Comparison of ENCODE assay signal across 11 cellular contexts in the genomic region with DNA sequence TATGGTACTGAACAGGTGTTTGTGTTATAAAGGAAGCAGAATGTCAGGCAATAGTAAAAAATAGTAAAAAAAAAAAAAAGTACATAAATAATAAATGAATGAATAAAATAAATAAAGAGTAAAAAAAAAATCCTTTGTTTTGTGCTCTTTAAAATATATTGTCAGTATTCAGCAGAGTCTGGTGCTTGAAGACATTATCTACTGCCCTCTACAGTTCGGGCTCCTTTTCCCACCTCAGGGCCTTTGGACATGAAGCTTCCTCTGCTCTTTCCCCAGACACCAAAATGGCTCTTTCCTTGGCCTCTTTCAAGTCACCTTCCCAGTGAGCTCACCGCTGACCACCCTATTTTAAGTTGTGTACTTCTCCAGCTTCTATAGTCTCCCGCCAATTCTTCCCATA.
DNase-seq lines count a peak whose midpoint lies in the region; ATAC-seq and TF ChIP-seq lines count a peak whose summit lies in the region.
"Had no signal": no experiment of that assay in that cellular context is flagged by ENCODE, and none has a peak within 500 bp of the region (broad histone marks: within the 10 kb centered on the region; RNA-seq: fewer than 3 reads in every experiment).

No MANE protein-coding gene starts in this region.

- H3K27ac Mint-ChIP-seq in activated CD8-positive, alpha-beta T cell treated with anti-CD3 and anti-CD28 coated beads for 36 hours = no peak overlapping the region
- no peak overlapping the region for H3K27ac Mint-ChIP-seq in activated CD8-positive, alpha-beta T cell treated with anti-CD3 and anti-CD28 coated beads, Interleukin-2, amount 10 ng/mL, durations not matched to agents 7 days and 5 days
- H3K27ac Mint-ChIP-seq: activated CD4-positive, alpha-beta T cell treated with anti-CD3 and anti-CD28 coated beads, Interleukin-2, amount 10 ng/mL, durations not matched to agents 7 days and 5 days had no signal

- no peak for TF ChIP-seq POLR2A in esophagus squamous epithelium (IDR thresholded peaks at IDR 0.05)

- H3K4me1 Mint-ChIP-seq in activated CD8-positive, alpha-beta T cell treated with anti-CD3 and anti-CD28 coated beads for 36 hours (ENCODE audit: low read depth) = no peaks in the 10 kb centered on the region
- H3K4me1 Mint-ChIP-seq in activated CD8-positive, alpha-beta T cell treated with anti-CD3 and anti-CD28 coated beads, Interleukin-2, amount 10 ng/mL, durations not matched to agents 7 days and 5 days (ENCODE audit: low read depth) = no peaks in the 10 kb centered on the region
- H3K4me1 Mint-ChIP-seq: activated CD4-positive, alpha-beta T cell treated with anti-CD3 and anti-CD28 coated beads, Interleukin-2, amount 10 ng/mL, durations not matched to agents 7 days and 5 days had no signal

- no peaks in the 10 kb centered on the region for H3K79me2 ChIP-seq in OCI-LY7 (ENCODE audit: insufficient read depth, low read depth, low read length)
- no peaks in the 10 kb centered on the region for H3K79me2 ChIP-seq in smooth muscle cell (ENCODE audit: low read depth)

- H4K20me1 ChIP-seq in OCI-LY7 (ENCODE audit: insufficient read depth, low read length) = no peaks in the 10 kb centered on the region
- no peaks in the 10 kb centered on the region for H4K20me1 ChIP-seq in smooth muscle cell (ENCODE audit: low read depth)

- H3K9me3 Mint-ChIP-seq in activated CD8-positive, alpha-beta T cell treated with anti-CD3 and anti-CD28 coated beads for 36 hours = no peaks in the 10 kb centered on the region
- no peaks in the 10 kb centered on the region for H3K9me3 Mint-ChIP-seq in activated CD8-positive, alpha-beta T cell treated with anti-CD3 and anti-CD28 coated beads, Interleukin-2, amount 10 ng/mL, durations not matched to agents 7 days and 5 days (ENCODE audit: insufficient read depth)
- H3K9me3 Mint-ChIP-seq: activated CD4-positive, alpha-beta T cell treated with anti-CD3 and anti-CD28 coated beads, Interleukin-2, amount 10 ng/mL, durations not matched to agents 7 days and 5 days had no signal

- H3K36me3 ChIP-seq in OCI-LY7 (ENCODE audit: insufficient read depth, low read length) (no peaks in the 10 kb centered on the region), esophagus squamous epithelium (no peaks in the 10 kb centered on the region), smooth muscle cell (ENCODE audit: low read depth) (no peaks in the 10 kb centered on the region)

- WGBS in esophagus squamous epithelium, 2 donors = 74 to 92% methylated on average over 3 of the region's 3 CpGs
- 95% methylated on average over 3 of the region's 3 CpGs for WGBS in smooth muscle cell (ENCODE audit: low lambda C conversion rate)

- no peaks in the 10 kb centered on the region for H3K36me3 Mint-ChIP-seq in activated CD8-positive, alpha-beta T cell treated with anti-CD3 and anti-CD28 coated beads for 36 hours (ENCODE audit: low read depth)
- no peaks in the 10 kb centered on the region for H3K36me3 Mint-ChIP-seq in activated CD8-positive, alpha-beta T cell treated with anti-CD3 and anti-CD28 coated beads, Interleukin-2, amount 10 ng/mL, durations not matched to agents 7 days and 5 days (ENCODE audit: low read depth)

- intact Hi-C loops in activated CD8-positive, alpha-beta T cell treated with anti-CD3 and anti-CD28 coated beads for 36 hours (cut with micrococcal nuclease) = no loop called here
- intact Hi-C loops in OCI-LY7 (cut with micrococcal nuclease; ENCODE audit: unreplicated experiment) (no loop called here), esophagus squamous epithelium (cut with DNase I) (loop anchor here (10.0 kb wide), 1 partner anchor 157 kb away; no protein-coding TSS in a partner anchor)

- no peaks in the 10 kb centered on the region for H3K27me3 Mint-ChIP-seq in activated CD8-positive, alpha-beta T cell treated with anti-CD3 and anti-CD28 coated beads for 36 hours
- peaks cover 6% of the 10 kb centered on the region for H3K27me3 Mint-ChIP-seq in activated CD8-positive, alpha-beta T cell treated with anti-CD3 and anti-CD28 coated beads, Interleukin-2, amount 10 ng/mL, durations not matched to agents 7 days and 5 days (ENCODE audit: low read depth)
- H3K27me3 Mint-ChIP-seq: activated CD4-positive, alpha-beta T cell treated with anti-CD3 and anti-CD28 coated beads, Interleukin-2, amount 10 ng/mL, durations not matched to agents 7 days and 5 days had no signal

- no peaks in the 10 kb centered on the region for H3K9me2 ChIP-seq in OCI-LY7 (ENCODE audit: insufficient read depth, low read length)

- H3K4me3 Mint-ChIP-seq in activated CD8-positive, alpha-beta T cell treated with anti-CD3 and anti-CD28 coated beads for 36 hours = no peak overlapping the region
- no peak overlapping the region for H3K4me3 Mint-ChIP-seq in activated CD8-positive, alpha-beta T cell treated with anti-CD3 and anti-CD28 coated beads, Interleukin-2, amount 10 ng/mL, durations not matched to agents 7 days and 5 days
- H3K4me3 Mint-ChIP-seq: activated CD4-positive, alpha-beta T cell treated with anti-CD3 and anti-CD28 coated beads, Interleukin-2, amount 10 ng/mL, durations not matched to agents 7 days and 5 days had no signal

- no peak overlapping the region for H2AFZ ChIP-seq in OCI-LY7 (ENCODE audit: low read length)
- H2AFZ ChIP-seq in smooth muscle cell (ENCODE audit: low read depth) = no peak overlapping the region

- no peak overlapping the region for H3K9ac ChIP-seq in smooth muscle cell (ENCODE audit: low read depth)

- no peaks in the 10 kb centered on the region for H3K4me1 ChIP-seq in OCI-LY7 (ENCODE audit: insufficient read depth, low read length, poor library complexity, severe bottlenecking)
- peaks cover 3 to 13% (median 5%) of the 10 kb centered on the region in 3 donors for H3K4me1 ChIP-seq in esophagus squamous epithelium
- H3K4me1 ChIP-seq in smooth muscle cell (ENCODE audit: low read depth) = peaks cover 5% of the 10 kb centered on the region

- H3K4me2 ChIP-seq in OCI-LY7 (ENCODE audit: low read length) (no peak overlapping the region), smooth muscle cell (no peak overlapping the region)

- peak; percentile 20 for DNase-seq in activated CD8-positive, alpha-beta T cell treated with anti-CD3 and anti-CD28 coated beads for 36 hours
- no peak for DNase-seq in activated CD8-positive, alpha-beta T cell treated with anti-CD3 and anti-CD28 coated beads, Interleukin-2, amount 10 ng/mL, durations not matched to agents 7 days and 5 days
- DNase-seq in OCI-LY7 (ENCODE audit: low spot score) = no peak
- DNase-seq in esophagus squamous epithelium (lab: John Stamatoyannopoulos, UW) = no peak
- no peak for DNase-seq in smooth muscle cell (lab: John Stamatoyannopoulos, UW; ENCODE audit: unreplicated experiment)
- DNase-seq in NCI-H187 (lab: John Stamatoyannopoulos, UW) = no peak
- DNase-seq: activated CD4-positive, alpha-beta T cell treated with anti-CD3 and anti-CD28 coated beads, Interleukin-2, amount 10 ng/mL, durations not matched to agents 7 days and 5 days; stimulated activated CD4-positive, alpha-beta T cell treated with anti-CD3 and anti-CD28 coated beads, Interleukin-4, amount 100 ng/mL, for 24 hours had no signal

- H3K9me3 ChIP-seq in OCI-LY7 (ENCODE audit: low read length) = no peaks in the 10 kb centered on the region
- H3K9me3 ChIP-seq in esophagus squamous epithelium = no peaks in the 10 kb centered on the region
- H3K9me3 ChIP-seq in smooth muscle cell (replicated peaks; ENCODE audit: low read depth) = no peaks in the 10 kb centered on the region

- CTCF ChIA-PET in activated CD8-positive, alpha-beta T cell treated with anti-CD3 and anti-CD28 coated beads for 36 hours (lab: Charles Lee) = interaction anchor here (1.1 to 1.2 kb wide), 2 partner anchors 10 to 240 kb away, joined by 3 read pairs; no protein-coding TSS in a partner anchor
- CTCF ChIA-PET in activated CD8-positive, alpha-beta T cell treated with anti-CD3 and anti-CD28 coated beads, Interleukin-2, amount 10 ng/mL, durations not matched to agents 7 days and 5 days (lab: Charles Lee) = interaction anchor here (0.6 to 2.0 kb wide), 5 partner anchors 9 to 238 kb away, joined by 3 to 6 read pairs (median 3); no protein-coding TSS in a partner anchor
- CTCF ChIA-PET in OCI-LY7 (lab: Charles Lee; ENCODE audit: unreplicated experiment) = no interaction called here

- H3K27me3 ChIP-seq in esophagus squamous epithelium = no peaks in the 10 kb centered on the region
- H3K27me3 ChIP-seq in smooth muscle cell (ENCODE audit: low read depth) = no peaks in the 10 kb centered on the region

- no peak for ATAC-seq in activated CD8-positive, alpha-beta T cell treated with anti-CD3 and anti-CD28 coated beads for 36 hours
- no peak for ATAC-seq in activated CD8-positive, alpha-beta T cell treated with anti-CD3 and anti-CD28 coated beads, Interleukin-2, amount 10 ng/mL, durations not matched to agents 7 days and 5 days
- no peak for ATAC-seq in GM18909 (IDR thresholded peaks at IDR 0.05; ENCODE audit: poor library complexity, unreplicated experiment)
- no peak for ATAC-seq in GM19395 (IDR thresholded peaks at IDR 0.05; ENCODE audit: unreplicated experiment)

- TF ChIP-seq CTCF in activated CD8-positive, alpha-beta T cell treated with anti-CD3 and anti-CD28 coated beads for 36 hours (IDR thresholded peaks at IDR 0.05) = no peak
- TF ChIP-seq CTCF in OCI-LY7 (conservative IDR thresholded peaks at IDR 0.05; ENCODE audit: low read length) (peak; percentile 38; the same call in 1 of the 2 replicates), esophagus squamous epithelium (IDR thresholded peaks at IDR 0.05) (peak in 4 of 6 experiments; percentile 10 to 41 (median 19)), smooth muscle cell (IDR thresholded peaks at IDR 0.05; ENCODE audit: borderline replicate concordance, insufficient read depth, poor library complexity, severe bottlenecking) (peak; percentile 19)

- H3K27ac ChIP-seq in OCI-LY7 (ENCODE audit: low read depth, low read length, poor library complexity, severe bottlenecking) (no peak overlapping the region), esophagus squamous epithelium (no peak overlapping the region), smooth muscle cell (ENCODE audit: low read depth) (no peak overlapping the region)
- H3K27ac ChIP-seq: C4-2B had no signal

- POLR2A ChIA-PET in activated CD8-positive, alpha-beta T cell treated with anti-CD3 and anti-CD28 coated beads for 36 hours (lab: Charles Lee) = no interaction called here
- POLR2A ChIA-PET in activated CD8-positive, alpha-beta T cell treated with anti-CD3 and anti-CD28 coated beads, Interleukin-2, amount 10 ng/mL, durations not matched to agents 7 days and 5 days (lab: Charles Lee) = no interaction called here
- POLR2A ChIA-PET in OCI-LY7 (lab: Charles Lee) = interaction anchor here (0.6 to 1.4 kb wide), 5 partner anchors 10 to 1205 kb away, joined by 3 to 6 read pairs (median 4); no protein-coding TSS in a partner anchor

- BruUV-seq in OCI-LY7 (replicated peaks; lab: Mats Ljungman, UMichigan) = no TSS peak

- no peak overlapping the region for H3K4me3 ChIP-seq in OCI-LY7 (ENCODE audit: low read depth, low read length, poor library complexity, severe bottlenecking)
- no peak overlapping the region for H3K4me3 ChIP-seq in esophagus squamous epithelium
- H3K4me3 ChIP-seq in smooth muscle cell = no peak overlapping the region

- no peaks in the 10 kb centered on the region for H3F3A ChIP-seq in smooth muscle cell (ENCODE audit: low read depth)
